Comparison of ENCODE assay signal across 18 cellular contexts in the genomic region with DNA sequence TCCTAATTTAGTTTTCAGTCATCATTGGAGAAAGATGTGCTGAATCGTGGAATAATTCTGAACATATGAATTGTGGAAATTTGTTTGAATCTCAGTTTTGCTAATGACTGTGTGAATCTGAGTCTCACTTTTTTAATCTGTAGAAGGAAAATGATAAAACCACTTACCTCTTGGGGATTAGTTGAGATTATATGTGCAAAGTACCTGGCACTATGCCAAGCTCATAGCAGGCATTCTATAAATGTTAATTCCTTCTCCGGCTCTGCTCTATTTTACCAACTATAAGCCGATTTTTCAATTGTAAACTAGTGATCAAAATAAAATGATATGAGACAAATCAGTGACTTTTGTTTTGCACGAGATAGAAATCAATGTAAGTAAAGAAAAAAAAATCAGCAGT.
"Had no signal": no experiment of that assay in that cellular context is flagged by ENCODE, and none has a peak within 500 bp of the region (broad histone marks: within the 10 kb centered on the region; RNA-seq: fewer than 3 reads in every experiment).

No MANE protein-coding gene starts in this region.

- H2AFZ ChIP-seq: parathyroid adenoma had no signal

- H3K27ac ChIP-seq: coronary artery, neutrophil, parathyroid adenoma, spleen, thoracic aorta, upper lobe of left lung had no signal

- H3K4me1 ChIP-seq: parathyroid adenoma, spleen, upper lobe of left lung had no signal

- H3K9me3 ChIP-seq: neutrophil, spleen, thoracic aorta, upper lobe of left lung had no signal

- H3K36me3 ChIP-seq: neutrophil, spleen, thoracic aorta, upper lobe of left lung had no signal

- H3K27me3 ChIP-seq: neutrophil, spleen, upper lobe of left lung had no signal

- H3K9me3 Mint-ChIP-seq: activated B cell treated with CpG ODN at 0.5 μM for 24 hours; activated CD4-positive, alpha-beta memory T cell treated with anti-CD3 and anti-CD28 coated beads for 36 hours; stimulated activated memory B cell treated with anti-CD40 and anti-IgM and Interleukin-4, amounts not matched to agents 10 μg/mL and 1 μg/mL and 100 μg/mL, for 72 hours had no signal

- H3K27me3 Mint-ChIP-seq: activated B cell treated with CpG ODN at 0.5 μM for 24 hours; activated CD4-positive, alpha-beta memory T cell treated with anti-CD3 and anti-CD28 coated beads for 36 hours; activated naive CD8-positive, alpha-beta T cell; stimulated activated memory B cell treated with anti-CD40 and anti-IgM and Interleukin-4, amounts not matched to agents 10 μg/mL and 1 μg/mL and 100 μg/mL, for 72 hours had no signal

- H3K79me2 ChIP-seq: parathyroid adenoma had no signal

- H3K27ac Mint-ChIP-seq: activated B cell treated with CpG ODN at 0.5 μM for 24 hours; activated CD4-positive, alpha-beta memory T cell treated with anti-CD3 and anti-CD28 coated beads for 36 hours; activated naive CD8-positive, alpha-beta T cell; naive thymus-derived CD4-positive, alpha-beta T cell; stimulated activated memory B cell treated with anti-CD40 and anti-IgM and Interleukin-4, amounts not matched to agents 10 μg/mL and 1 μg/mL and 100 μg/mL, for 72 hours had no signal

- H3K36me3 Mint-ChIP-seq: activated CD4-positive, alpha-beta memory T cell treated with anti-CD3 and anti-CD28 coated beads for 36 hours; activated naive CD8-positive, alpha-beta T cell; naive thymus-derived CD4-positive, alpha-beta T cell; stimulated activated memory B cell treated with anti-CD40 and anti-IgM and Interleukin-4, amounts not matched to agents 10 μg/mL and 1 μg/mL and 100 μg/mL, for 72 hours had no signal

- DNase-seq: activated B cell treated with CpG ODN at 0.5 μM for 24 hours; activated CD4-positive, alpha-beta memory T cell treated with anti-CD3 and anti-CD28 coated beads for 36 hours; activated CD4-positive, alpha-beta T cell treated with anti-CD3 and anti-CD28 coated beads for 4 hours; activated T-cell treated with anti-CD3 and anti-CD28 coated beads for 4 hours; amniotic stem cell; central memory CD4-positive, alpha-beta T cell; effector CD4-positive, alpha-beta T cell; mesenchymal stem cell; naive thymus-derived CD4-positive, alpha-beta T cell; spleen; stimulated activated CD4-positive, alpha-beta T cell treated with anti-CD3 and anti-CD28 coated beads, Interleukin-4, amount 100 ng/mL, for 4 hours; upper lobe of left lung had no signal

- ATAC-seq: naive thymus-derived CD4-positive, alpha-beta T cell; stimulated activated memory B cell treated with anti-CD40 and anti-IgM and Interleukin-4, amounts not matched to agents 10 μg/mL and 1 μg/mL and 100 μg/mL, for 72 hours had no signal

- H3K4me3 ChIP-seq: coronary artery, spleen, thoracic aorta, upper lobe of left lung had no signal

- H3K4me1 Mint-ChIP-seq: activated B cell treated with CpG ODN at 0.5 μM for 24 hours; naive thymus-derived CD4-positive, alpha-beta T cell; stimulated activated memory B cell treated with anti-CD40 and anti-IgM and Interleukin-4, amounts not matched to agents 10 μg/mL and 1 μg/mL and 100 μg/mL, for 72 hours had no signal

- H3K9ac ChIP-seq: parathyroid adenoma had no signal

- H3K4me3 Mint-ChIP-seq: activated B cell treated with CpG ODN at 0.5 μM for 24 hours; activated CD4-positive, alpha-beta memory T cell treated with anti-CD3 and anti-CD28 coated beads for 36 hours; activated naive CD8-positive, alpha-beta T cell; naive thymus-derived CD4-positive, alpha-beta T cell; stimulated activated memory B cell treated with anti-CD40 and anti-IgM and Interleukin-4, amounts not matched to agents 10 μg/mL and 1 μg/mL and 100 μg/mL, for 72 hours had no signal
